ENCODE assay signal across 14 cellular contexts in genomic region chr4:126004936-126005335, GRCh38.
A peak's percentile ranks its signal among the peaks of the same experiment; 100 is the strongest.
DNase-seq lines count a peak whose midpoint lies in the region; ATAC-seq and TF ChIP-seq lines count a peak whose summit lies in the region.
"Had no signal": no experiment of that assay in that cellular context is flagged by ENCODE, and none has a peak within 500 bp of the region (broad histone marks: within the 10 kb centered on the region; RNA-seq: fewer than 3 reads in every experiment).

No MANE protein-coding gene starts in this region.

- H3K4ac ChIP-seq in mesenchymal stem cell (ENCODE audit: low read depth in 1 of 2, low read length in 2 of 2): no peak overlapping the region

- intact Hi-C loops in uterus (cut with DNase I; ENCODE audit: low total_unique reads): no loop called here

- no peak overlapping the region for H2BK15ac ChIP-seq in mesenchymal stem cell (ENCODE audit: low read depth, poor library complexity, severe bottlenecking)

- H3K9me3 ChIP-seq in mesenchymal stem cell (ENCODE audit: control insufficient read depth, low read length): peaks cover 7% of the 10 kb centered on the region
- H3K9me3 ChIP-seq in uterus: no peaks in the 10 kb centered on the region

- no peaks in the 10 kb centered on the region for H3K27me3 Mint-ChIP-seq in glutamatergic neuron (ENCODE audit: unreplicated experiment)

- no peak overlapping the region for H3K23ac ChIP-seq in mesenchymal stem cell (ENCODE audit: low read length in 2 of 2)

- H3K9ac ChIP-seq in mesenchymal stem cell (ENCODE audit: low read length): peak overlapping the region; percentile 33

- TF ChIP-seq POLR2A in uterus (IDR thresholded peaks at IDR 0.05): no peak

- H3K36me3 Mint-ChIP-seq in glutamatergic neuron (ENCODE audit: unreplicated experiment): peaks cover under 1% of the 10 kb centered on the region

- H3K27ac Mint-ChIP-seq in glutamatergic neuron (ENCODE audit: unreplicated experiment): no peak overlapping the region
- H3K27ac Mint-ChIP-seq: activated naive CD4-positive, alpha-beta T cell treated with anti-CD3 and anti-CD28 coated beads for 36 hours had no signal

- DNase-seq in AG10803 (ENCODE audit: low read depth) (peak; percentile 23), HPDE6-E6E7 (ENCODE audit: extremely low spot score) (peak; percentile 21), cardiac fibroblast (ENCODE audit: low read depth in 2 of 2) (peak; percentile 5 to 41), mesenchymal stem cell (peak; percentile 89), uterus (no peak), glutamatergic neuron (no peak), NCI-H146 (lab: John Stamatoyannopoulos, UW) (no peak)
- DNase-seq: activated CD8-positive, alpha-beta memory T cell treated with anti-CD3 and anti-CD28 coated beads for 24 hours; activated naive CD4-positive, alpha-beta T cell treated with anti-CD3 and anti-CD28 coated beads for 36 hours; NCI-H446; nucleus accumbens; T1000 had no signal

- H4K91ac ChIP-seq in mesenchymal stem cell (ENCODE audit: low read length): no peak overlapping the region

- no peak overlapping the region for H4K8ac ChIP-seq in mesenchymal stem cell (ENCODE audit: low read length)

- no peak overlapping the region for H2BK120ac ChIP-seq in mesenchymal stem cell (ENCODE audit: low read depth, low read length)

- H3K4me2 ChIP-seq in mesenchymal stem cell (ENCODE audit: low read length, poor library complexity, severe bottlenecking): no peak overlapping the region

- H3K36me3 ChIP-seq in mesenchymal stem cell (ENCODE audit: control insufficient read depth in 1 of 2, insufficient read depth in 2 of 2, low read depth in 1 of 2, low read length in 2 of 2): no peaks in the 10 kb centered on the region
- no peaks in the 10 kb centered on the region for H3K36me3 ChIP-seq in uterus

- no peak overlapping the region for H2BK12ac ChIP-seq in mesenchymal stem cell (ENCODE audit: low read length in 2 of 2)

- no peaks in the 10 kb centered on the region for H3K79me1 ChIP-seq in mesenchymal stem cell (replicated peaks; ENCODE audit: low read length, poor library complexity, severe bottlenecking)

- H3K18ac ChIP-seq in mesenchymal stem cell (ENCODE audit: low read depth in 1 of 2, low read length in 2 of 2): peak overlapping the region; percentile 33 to 52

- H3K4me1 Mint-ChIP-seq in glutamatergic neuron (ENCODE audit: low read depth, unreplicated experiment): no peaks in the 10 kb centered on the region

- no peak for ATAC-seq in HG03139 (IDR thresholded peaks at IDR 0.05; ENCODE audit: unreplicated experiment)
- ATAC-seq: Panc1 had no signal

- 30% methylated on average over 4 of the region's 4 CpGs for WGBS in mesenchymal stem cell

- peak overlapping the region; percentile 14 for H2AFZ ChIP-seq in mesenchymal stem cell (ENCODE audit: low read depth, low read length)

- H3K27me3 ChIP-seq in mesenchymal stem cell (ENCODE audit: control insufficient read depth in 1 of 2, insufficient read depth in 1 of 2, low read length in 2 of 2): no peaks in the 10 kb centered on the region
- H3K27me3 ChIP-seq in uterus: no peaks in the 10 kb centered on the region

- no peaks in the 10 kb centered on the region for H3K9me3 Mint-ChIP-seq in glutamatergic neuron (ENCODE audit: unreplicated experiment)

- H3K4me1 ChIP-seq in mesenchymal stem cell (ENCODE audit: control insufficient read depth, insufficient read depth, low read depth, low read length) (no peaks in the 10 kb centered on the region), uterus (no peaks in the 10 kb centered on the region)

- H2BK5ac ChIP-seq in mesenchymal stem cell (ENCODE audit: low read depth, low read length, poor library complexity, severe bottlenecking): no peak overlapping the region

- H3K4me3 ChIP-seq in AG10803 (ENCODE audit: low read length) (no peak overlapping the region), cardiac fibroblast (replicated peaks in 1 of 2; ENCODE audit: low read depth in 2 of 2, low read length in 2 of 2) (no peak overlapping the region), mesenchymal stem cell (ENCODE audit: insufficient read depth in 1 of 2, low read depth in 1 of 2, low read length in 2 of 2) (no peak overlapping the region), uterus (no peak overlapping the region)

- no peak overlapping the region for H2AK5ac ChIP-seq in mesenchymal stem cell (ENCODE audit: low read length, severe bottlenecking)

- no peak overlapping the region for H3K14ac ChIP-seq in mesenchymal stem cell (ENCODE audit: low read length in 2 of 2)

- H3K27ac ChIP-seq in mesenchymal stem cell (ENCODE audit: low read length, poor library complexity, severe bottlenecking): no peak overlapping the region
- no peak overlapping the region for H3K27ac ChIP-seq in uterus

- TF ChIP-seq CTCF in AG10803 (conservative IDR thresholded peaks at IDR 0.05; ENCODE audit: low read length) (no peak), cardiac fibroblast (IDR thresholded peaks at IDR 0.05; ENCODE audit: low read depth, low read length) (no peak), uterus (IDR thresholded peaks at IDR 0.05) (no peak), glutamatergic neuron (IDR thresholded peaks at IDR 0.05; ENCODE audit: partially characterized antibody, unreplicated experiment) (no peak)

- no peak overlapping the region for H3K4me3 Mint-ChIP-seq in glutamatergic neuron (ENCODE audit: unreplicated experiment)
- H3K4me3 Mint-ChIP-seq: activated naive CD4-positive, alpha-beta T cell treated with anti-CD3 and anti-CD28 coated beads for 36 hours had no signal

Comparison
In these comparisons a context has a peak if more than half of its experiments do, and no peak if none do; other contexts are left out.
1. DNase-seq: peak in AG10803 (single experiment), HPDE6-E6E7 (single experiment), cardiac fibroblast (2 of 2) and mesenchymal stem cell (single experiment); none in uterus (0 of 2), glutamatergic neuron (single experiment) and NCI-H146 (single experiment).